Comparison of ENCODE assay signal across 1 cellular context in genomic region chr3:71142440-71143161, GRCh38.
TF ChIP-seq lines count a peak whose summit lies in the region.

No MANE protein-coding gene starts in this region.

TF ChIP-seq in HEK293, 187 proteins besides CTCF, POLR2A, EP300 and RAD21 (continued from another document):
- TF ChIP-seq PRDM10 (tag by site-specific recombination; IDR thresholded peaks at IDR 0.05) (peak; percentile 93), ZNF341 (tag by site-specific recombination; IDR thresholded peaks at IDR 0.05; ENCODE audit: low read depth) (no peak), ZBTB6 (tag by site-specific recombination; IDR thresholded peaks at IDR 0.05) (no peak), ZNF433 (tag by site-specific recombination; IDR thresholded peaks at IDR 0.05; ENCODE audit: low read depth) (no peak), ZNF404 (tag by site-specific recombination; IDR thresholded peaks at IDR 0.05) (no peak), ZBTB17 (tag by site-specific recombination; IDR thresholded peaks at IDR 0.05) (peak; percentile 69)
